Comparison of ENCODE assay signal across 11 cellular contexts in genomic region chr17:41417576-41418015, GRCh38. TPM values are rescaled to one million over a fixed set of nuclear protein-coding genes. Genes with fewer than 3 reads are reported as not detected.
DNase-seq lines count a peak whose midpoint lies in the region; ATAC-seq and TF ChIP-seq lines count a peak whose summit lies in the region.
"Had no signal": no experiment of that assay in that cellular context is flagged by ENCODE, and none has a peak within 500 bp of the region (broad histone marks: within the 10 kb centered on the region; RNA-seq: fewer than 3 reads in every experiment).

No MANE protein-coding gene starts in this region.

- no peak overlapping the region for H3K4me3 Mint-ChIP-seq in stimulated activated effector memory CD8-positive, alpha-beta T cell treated with anti-CD3 and anti-CD28 coated beads, Interleukin-12 subunit alpha, Interleukin-12 subunit beta, amount 100 ng/mL, for 72 hours
- H3K4me3 Mint-ChIP-seq: activated T-cell treated with anti-CD3 and anti-CD28 coated beads, Interleukin-2, amount 50 U/mL, for 24 hours had no signal

- no peaks in the 10 kb centered on the region for H3K9me3 Mint-ChIP-seq in stimulated activated effector memory CD8-positive, alpha-beta T cell treated with anti-CD3 and anti-CD28 coated beads, Interleukin-12 subunit alpha, Interleukin-12 subunit beta, amount 100 ng/mL, for 72 hours
- H3K9me3 Mint-ChIP-seq: activated T-cell treated with anti-CD3 and anti-CD28 coated beads, Interleukin-2, amount 50 U/mL, for 24 hours had no signal

- peak; percentile 34 for DNase-seq in SKM-1 (lab: John Stamatoyannopoulos, UW; ENCODE audit: unreplicated experiment)
- DNase-seq in SKM-1 treated with dmso at 0.1 percent for 144 hours (lab: John Stamatoyannopoulos, UW; ENCODE audit: unreplicated experiment) = no peak
- DNase-seq in NB4 (ENCODE audit: low read depth) = peak; percentile 7
- no peak for DNase-seq in epithelial cell of prostate (ENCODE audit: low read depth, low spot score)
- DNase-seq in stimulated activated effector memory CD8-positive, alpha-beta T cell treated with anti-CD3 and anti-CD28 coated beads, Interleukin-12 subunit alpha, Interleukin-12 subunit beta, amount 100 ng/mL, for 72 hours (ENCODE audit: low spot score in 2 of 2) = no peak
- no peak for DNase-seq in dorsolateral prefrontal cortex
- DNase-seq in stimulated activated naive CD4-positive, alpha-beta T cell treated with Interleukin-2 at 50 U/mL for 16 hours (lab: John Stamatoyannopoulos, UW) = no peak
- DNase-seq: activated T-cell treated with anti-CD3 and anti-CD28 coated beads, Interleukin-2, amount 50 U/mL, for 24 hours; hypothalamus; NCI-H524 treated with DMSO at 0.1 percent for 48 hours had no signal

- no peak for TF ChIP-seq POLR2A in NB4 (IDR thresholded peaks at IDR 0.05; ENCODE audit: extremely low read depth, insufficient read length)

- H3K4me1 Mint-ChIP-seq in stimulated activated effector memory CD8-positive, alpha-beta T cell treated with anti-CD3 and anti-CD28 coated beads, Interleukin-12 subunit alpha, Interleukin-12 subunit beta, amount 100 ng/mL, for 72 hours = peaks cover 9% of the 10 kb centered on the region

- intact Hi-C loops in dorsolateral prefrontal cortex (cut with DNase I) = no loop called here

- peaks cover 0 to 13% (median 0%) of the 10 kb centered on the region in 45 donors for H3K27me3 ChIP-seq in dorsolateral prefrontal cortex

- H3K27ac Mint-ChIP-seq in stimulated activated effector memory CD8-positive, alpha-beta T cell treated with anti-CD3 and anti-CD28 coated beads, Interleukin-12 subunit alpha, Interleukin-12 subunit beta, amount 100 ng/mL, for 72 hours = no peak overlapping the region
- H3K27ac Mint-ChIP-seq: activated T-cell treated with anti-CD3 and anti-CD28 coated beads, Interleukin-2, amount 50 U/mL, for 24 hours had no signal

- H3K27ac ChIP-seq in epithelial cell of prostate (peak overlapping the region; percentile 84), dorsolateral prefrontal cortex (no peak overlapping the region)

- H3K4me3 ChIP-seq in NB4 (ENCODE audit: low read depth, low read length) (no peak overlapping the region), dorsolateral prefrontal cortex (no peak overlapping the region)

- TF ChIP-seq CTCF in NB4 (IDR thresholded peaks at IDR 0.05; ENCODE audit: low read depth, low read length) (peak; percentile 54), dorsolateral prefrontal cortex (IDR thresholded peaks at IDR 0.05 in 54 of 56, conservative IDR thresholded peaks at IDR 0.05 in 2 of 56; ENCODE audit: low read depth in 1 of 56, partially characterized antibody in 56 of 56) (peak in 1 of 56 donors; percentile 7)

- peak; percentile 49 for ATAC-seq in stimulated activated effector memory CD8-positive, alpha-beta T cell treated with anti-CD3 and anti-CD28 coated beads, Interleukin-12 subunit alpha, Interleukin-12 subunit beta, amount 100 ng/mL, for 72 hours
- no peak for ATAC-seq in GM18519 (IDR thresholded peaks at IDR 0.05; ENCODE audit: low FRiP score, unreplicated experiment)

- H3K36me3 Mint-ChIP-seq in stimulated activated effector memory CD8-positive, alpha-beta T cell treated with anti-CD3 and anti-CD28 coated beads, Interleukin-12 subunit alpha, Interleukin-12 subunit beta, amount 100 ng/mL, for 72 hours = no peaks in the 10 kb centered on the region

RNA-seq across cellular contexts. Expression of gene KRT37, which starts 6.8 kb away (rescaled TPM):
- total RNA-seq in dorsolateral prefrontal cortex = not detected

RNA-seq across cellular contexts. Expression of gene KRT31, which starts 20.2 kb away (rescaled TPM):
- 1 to 10 TPM in 80 of 120 experiments, under 1 TPM in 31, not detected in 9; 0.35 to 3.7 (median 1.3) TPM for total RNA-seq in dorsolateral prefrontal cortex

RNA-seq across cellular contexts. Expression of gene KRT38, which starts 23.2 kb away (rescaled TPM):
- total RNA-seq in dorsolateral prefrontal cortex = not detected

RNA-seq across cellular contexts. Expression of gene KRT34, which starts 35.5 kb away (rescaled TPM):
- under 1 TPM in 1 of 120 experiments, not detected in 119; 0.29 TPM for total RNA-seq in dorsolateral prefrontal cortex

RNA-seq across cellular contexts. Expression of gene KRT33B, which starts 48.0 kb away (rescaled TPM):
- 1 to 10 TPM in 1 of 120 experiments, under 1 TPM in 15, not detected in 104; 0.24 to 1.5 (median 0.31) TPM for total RNA-seq in dorsolateral prefrontal cortex

Comparison
In these comparisons a context has a peak if more than half of its experiments do, and no peak if none do; other contexts are left out.
1. DNase-seq: peak in SKM-1 (single experiment) and NB4 (single experiment); none in SKM-1 treated with dmso at 0.1 percent for 144 hours (single experiment), epithelial cell of prostate (single experiment), stimulated activated effector memory CD8-positive, alpha-beta T cell treated with anti-CD3 and anti-CD28 coated beads, Interleukin-12 subunit alpha, Interleukin-12 subunit beta, amount 100 ng/mL, for 72 hours (0 of 2), dorsolateral prefrontal cortex (0 of 10) and stimulated activated naive CD4-positive, alpha-beta T cell treated with Interleukin-2 at 50 U/mL for 16 hours (single experiment).